In the genomic region with DNA sequence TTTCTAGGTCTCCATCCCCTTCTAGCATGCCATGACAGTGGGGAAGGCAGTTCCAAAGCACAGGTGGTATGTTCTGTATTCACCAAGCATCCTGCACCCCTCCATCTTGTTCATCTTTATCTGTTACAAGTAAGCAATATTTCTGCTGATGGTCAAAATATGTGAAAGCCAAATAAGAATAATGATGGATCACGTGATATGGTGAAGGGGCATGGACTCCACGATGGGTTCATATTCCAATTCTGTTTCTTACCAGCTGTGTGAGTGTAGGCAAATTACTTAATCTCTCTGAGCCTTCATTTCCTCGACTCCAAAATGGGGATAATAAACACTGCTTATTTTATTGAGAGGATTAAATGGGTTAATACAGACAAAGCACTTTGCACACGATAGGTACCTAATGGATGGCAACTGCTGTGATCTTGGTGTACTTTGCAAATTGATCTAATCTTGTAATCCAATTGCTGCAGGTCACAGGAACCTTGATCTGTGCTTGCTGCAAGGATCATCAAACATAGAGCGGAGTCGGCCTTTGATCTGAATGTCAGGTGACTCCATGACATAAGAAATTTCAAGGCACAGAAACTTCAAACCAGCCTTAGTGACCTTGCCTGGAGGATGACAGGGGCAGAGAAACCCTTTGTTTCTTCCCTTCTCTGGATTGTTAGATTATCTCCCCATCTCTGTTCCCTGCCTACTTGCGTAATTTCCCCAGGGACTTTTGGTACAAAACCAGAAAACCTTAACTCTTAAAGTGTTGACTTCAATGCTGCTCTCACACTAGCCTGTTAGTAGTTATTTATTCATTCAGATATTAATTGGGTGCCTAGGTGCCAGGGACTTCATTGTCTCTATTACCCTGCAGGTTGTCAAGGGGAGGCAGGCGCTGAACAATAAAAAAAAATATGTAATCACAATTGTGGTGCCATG, we compare ENCODE assay signal across 15 cellular contexts. TPM values are rescaled to one million over a fixed set of nuclear protein-coding genes. Genes with fewer than 3 reads are reported as not detected.
DNase-seq lines count a peak whose midpoint lies in the region; ATAC-seq and TF ChIP-seq lines count a peak whose summit lies in the region.
"Had no signal": no experiment of that assay in that cellular context is flagged by ENCODE, and none has a peak within 500 bp of the region (broad histone marks: within the 10 kb centered on the region; RNA-seq: fewer than 3 reads in every experiment).

No MANE protein-coding gene starts in this region.

- POLR2A ChIA-PET in activated CD4-positive, alpha-beta memory T cell treated with anti-CD3 and anti-CD28 coated beads for 36 hours (lab: Charles Lee): interaction anchor here (0.8 to 1.8 kb wide), 11 partner anchors 10 to 465 kb away, joined by 3 to 140 read pairs (median 5); a partner anchor contains a TSS
- POLR2A ChIA-PET in MCF 10A (lab: Yijun Ruan, JAX): interaction anchor here (1.3 to 5.9 kb wide), 4 partner anchors 16 to 191 kb away, joined by 3 to 60 read pairs (median 3); a partner anchor contains a TSS

- H3K4me1 Mint-ChIP-seq in natural killer cell treated with Interleukin-12 subunit alpha and Interleukin-12 subunit beta and Interleukin-15 and Interleukin-18, amount 100 ng/mL, for 72 hours (ENCODE audit: low read depth in 2 of 2): peaks cover 43 to 48% of the 10 kb centered on the region in 2 donors
- H3K4me1 Mint-ChIP-seq in natural killer cell: peaks cover 14 to 22% of the 10 kb centered on the region in 2 donors
- H3K4me1 Mint-ChIP-seq in activated CD4-positive, alpha-beta memory T cell treated with anti-CD3 and anti-CD28 coated beads for 36 hours (ENCODE audit: low read depth): peaks cover 64% of the 10 kb centered on the region
- H3K4me1 Mint-ChIP-seq in MCF 10A (ENCODE audit: insufficient read depth, unreplicated experiment): peaks cover 37% of the 10 kb centered on the region

- peak overlapping the region; percentile 46 for H3K4me3 Mint-ChIP-seq in natural killer cell treated with Interleukin-12 subunit alpha and Interleukin-12 subunit beta and Interleukin-15 and Interleukin-18, amount 100 ng/mL, for 72 hours
- no peak overlapping the region for H3K4me3 Mint-ChIP-seq in natural killer cell
- H3K4me3 Mint-ChIP-seq in activated CD4-positive, alpha-beta memory T cell treated with anti-CD3 and anti-CD28 coated beads for 36 hours: no peak overlapping the region
- H3K4me3 Mint-ChIP-seq in MCF 10A (ENCODE audit: unreplicated experiment): no peak overlapping the region

- no TSS peak for BruUV-seq in MCF 10A (replicated peaks; lab: Mats Ljungman, UMichigan)

- TF ChIP-seq CTCF in natural killer cell (IDR thresholded peaks at IDR 0.05): no peak
- no peak for TF ChIP-seq CTCF in thyroid gland (IDR thresholded peaks at IDR 0.05)
- no peak for TF ChIP-seq CTCF in MCF 10A (IDR thresholded peaks at IDR 0.05; ENCODE audit: unreplicated experiment)

- H3K27ac Mint-ChIP-seq in natural killer cell treated with Interleukin-12 subunit alpha and Interleukin-12 subunit beta and Interleukin-15 and Interleukin-18, amount 100 ng/mL, for 72 hours: peak overlapping the region; percentile 71 to 90
- H3K27ac Mint-ChIP-seq in natural killer cell: no peak overlapping the region
- peak overlapping the region; percentile 99 for H3K27ac Mint-ChIP-seq in activated CD4-positive, alpha-beta memory T cell treated with anti-CD3 and anti-CD28 coated beads for 36 hours
- no peak overlapping the region for H3K27ac Mint-ChIP-seq in MCF 10A (ENCODE audit: low read depth, unreplicated experiment)

- H3K4me3 ChIP-seq in aorta (ENCODE audit: low read length in 2 of 2) (no peak overlapping the region), thyroid gland (replicated peaks in 1 of 3) (no peak overlapping the region)
- H3K4me3 ChIP-seq: coronary artery, gastroesophageal sphincter, Peyer's patch, tibial nerve had no signal

- peaks cover 6% of the 10 kb centered on the region for H3K36me3 Mint-ChIP-seq in natural killer cell treated with Interleukin-12 subunit alpha and Interleukin-12 subunit beta and Interleukin-15 and Interleukin-18, amount 100 ng/mL, for 72 hours
- no peaks in the 10 kb centered on the region for H3K36me3 Mint-ChIP-seq in natural killer cell
- H3K36me3 Mint-ChIP-seq in activated CD4-positive, alpha-beta memory T cell treated with anti-CD3 and anti-CD28 coated beads for 36 hours: peaks cover 15% of the 10 kb centered on the region
- H3K36me3 Mint-ChIP-seq in MCF 10A (ENCODE audit: insufficient read depth, unreplicated experiment): peaks cover 22% of the 10 kb centered on the region

- H3K36me3 ChIP-seq in aorta (ENCODE audit: control insufficient read depth in 1 of 2, insufficient read depth in 2 of 2, low read length in 1 of 2) (peaks cover 0 to 2% of the 10 kb centered on the region in 2 donors), thyroid gland (peaks cover 0 to 2% of the 10 kb centered on the region in 2 donors)

- CTCF ChIA-PET in activated CD4-positive, alpha-beta memory T cell treated with anti-CD3 and anti-CD28 coated beads for 36 hours (lab: Charles Lee): interaction anchor here (1.0 to 2.2 kb wide), 5 partner anchors 14 to 51 kb away, joined by 3 to 40 read pairs (median 7); a partner anchor contains a TSS
- CTCF ChIA-PET in MCF 10A (lab: Yijun Ruan, JAX): interaction anchor here (0.6 to 1.8 kb wide), 6 partner anchors 13 to 26 kb away, joined by 3 to 10 read pairs (median 6); a partner anchor contains a TSS

- no peak for ATAC-seq in natural killer cell treated with Interleukin-12 subunit alpha and Interleukin-12 subunit beta and Interleukin-15 and Interleukin-18, amount 100 ng/mL, for 72 hours
- ATAC-seq in natural killer cell (no peak), aorta (ENCODE audit: low FRiP score) (peak; percentile 19), HG03457 (IDR thresholded peaks at IDR 0.05; ENCODE audit: unreplicated experiment) (no peak)

- H3K4me1 ChIP-seq in aorta (ENCODE audit: control insufficient read depth in 1 of 2, insufficient read depth in 2 of 2, low read length in 2 of 2) (no peaks in the 10 kb centered on the region), thyroid gland (peaks cover 6 to 16% of the 10 kb centered on the region in 2 donors)

- no peak overlapping the region for H3K27ac ChIP-seq in aorta (ENCODE audit: low read depth in 1 of 2, low read length in 2 of 2)
- no peak overlapping the region for H3K27ac ChIP-seq in thyroid gland
- H3K27ac ChIP-seq: gastroesophageal sphincter had no signal

- H3K9me3 ChIP-seq in aorta (ENCODE audit: control insufficient read depth, low read length): no peaks in the 10 kb centered on the region
- H3K9me3 ChIP-seq in thyroid gland: no peaks in the 10 kb centered on the region
- H3K9me3 ChIP-seq: gastroesophageal sphincter, Peyer's patch, tibial nerve had no signal

- WGBS in aorta, 2 donors: 77 to 79% methylated on average over 8 of the region's 8 CpGs
- WGBS in thyroid gland, 2 donors: 76 to 77% methylated on average over 8 of the region's 8 CpGs

- no peak for TF ChIP-seq POLR2A in thyroid gland (IDR thresholded peaks at IDR 0.05)

- no peaks in the 10 kb centered on the region for H3K27me3 Mint-ChIP-seq in natural killer cell treated with Interleukin-12 subunit alpha and Interleukin-12 subunit beta and Interleukin-15 and Interleukin-18, amount 100 ng/mL, for 72 hours
- H3K27me3 Mint-ChIP-seq in natural killer cell (ENCODE audit: low read depth in 2 of 2) (no peaks in the 10 kb centered on the region), MCF 10A (ENCODE audit: insufficient read depth, unreplicated experiment) (no peaks in the 10 kb centered on the region)
- no peaks in the 10 kb centered on the region for H3K27me3 Mint-ChIP-seq in activated CD4-positive, alpha-beta memory T cell treated with anti-CD3 and anti-CD28 coated beads for 36 hours

- H3K27me3 ChIP-seq in aorta (ENCODE audit: control insufficient read depth in 1 of 2, insufficient read depth in 2 of 2, low read length in 1 of 2) (no peaks in the 10 kb centered on the region), thyroid gland (no peaks in the 10 kb centered on the region)
- H3K27me3 ChIP-seq: gastroesophageal sphincter, Peyer's patch, tibial nerve had no signal

- no peaks in the 10 kb centered on the region for H3K9me3 Mint-ChIP-seq in natural killer cell treated with Interleukin-12 subunit alpha and Interleukin-12 subunit beta and Interleukin-15 and Interleukin-18, amount 100 ng/mL, for 72 hours
- H3K9me3 Mint-ChIP-seq in natural killer cell (no peaks in the 10 kb centered on the region), MCF 10A (ENCODE audit: unreplicated experiment) (no peaks in the 10 kb centered on the region)
- H3K9me3 Mint-ChIP-seq in activated CD4-positive, alpha-beta memory T cell treated with anti-CD3 and anti-CD28 coated beads for 36 hours: no peaks in the 10 kb centered on the region

- DNase-seq in natural killer cell treated with Interleukin-12 subunit alpha and Interleukin-12 subunit beta and Interleukin-15 and Interleukin-18, amount 100 ng/mL, for 72 hours (ENCODE audit: low spot score): no peak
- DNase-seq in natural killer cell: no peak
- DNase-seq in activated CD4-positive, alpha-beta memory T cell treated with anti-CD3 and anti-CD28 coated beads for 36 hours: peak; percentile 21
- DNase-seq in islet precursor cell: peak; percentile 70
- DNase-seq in aorta: no peak
- no peak for DNase-seq in thyroid gland
- DNase-seq in MCF 10A (ENCODE audit: unreplicated experiment): no peak
- DNase-seq: activated effector memory CD4-positive, alpha-beta T cell treated with Interleukin-2 at 50 U/mL for 16 hours; NCI-H2171 had no signal

- intact Hi-C loops in natural killer cell (cut with micrococcal nuclease) (no loop called here), aorta (cut with DNase I) (no loop called here), thyroid gland (cut with DNase I) (no loop called here), MCF 10A (cut with micrococcal nuclease) (no loop called here)
- intact Hi-C loops in activated CD4-positive, alpha-beta memory T cell treated with anti-CD3 and anti-CD28 coated beads for 36 hours (cut with micrococcal nuclease): loop anchor here (5.0 kb wide), 2 partner anchors 570 to 1520 kb away; no protein-coding TSS in a partner anchor

RNA-seq across cellular contexts. Expression of a gene that starts 25.8 kb away (rescaled TPM):
- total RNA-seq in natural killer cell treated with Interleukin-12 subunit alpha and Interleukin-12 subunit beta and Interleukin-15 and Interleukin-18, amount 100 ng/mL, for 72 hours: 10 to 100 TPM; 34.9 to 41.4 TPM
- total RNA-seq in natural killer cell (10 to 100 TPM; 22.7 to 25.7 (median 23.8) TPM), aorta (10 to 100 TPM; 18.8 to 22.4 TPM), thyroid gland (10 to 100 TPM; 17.8 to 29.0 (median 20.4) TPM), MCF 10A (2022) (20.0 and 35.4 TPM in 2 replicates)
- total RNA-seq in activated CD4-positive, alpha-beta memory T cell treated with anti-CD3 and anti-CD28 coated beads for 36 hours: 10 to 100 TPM; 74.0 to 74.9 TPM
- polyA plus RNA-seq in aorta: 10 to 100 TPM in 1 of 2 donors, 1 to 10 TPM in 1; 9.1 to 12.5 TPM

RNA-seq across cellular contexts. Expression of a gene that starts 33.4 kb away (rescaled TPM):
- total RNA-seq in natural killer cell treated with Interleukin-12 subunit alpha and Interleukin-12 subunit beta and Interleukin-15 and Interleukin-18, amount 100 ng/mL, for 72 hours: under 1 TPM in 1 of 2 donors, not detected in 1; 0.33 TPM
- total RNA-seq in natural killer cell: 1 to 10 TPM in 2 of 3 donors, under 1 TPM in 1; 0.35 to 3.7 (median 3.6) TPM
- total RNA-seq in activated CD4-positive, alpha-beta memory T cell treated with anti-CD3 and anti-CD28 coated beads for 36 hours: not detected
- total RNA-seq in aorta: under 1 TPM in 1 of 2 donors, not detected in 1; 0.18 TPM
- polyA plus RNA-seq in aorta: not detected
- total RNA-seq in thyroid gland: under 1 TPM in 2 of 4 donors, not detected in 2; 0.11 to 0.27 TPM
- total RNA-seq in MCF 10A (2022): not detected in 2 replicates
- total RNA-seq: gastroesophageal sphincter, Peyer's patch had no signal
- polyA plus RNA-seq: BJ had no signal

Comparison
In these comparisons a context has a peak if more than half of its experiments do, and no peak if none do; other contexts are left out.
1. H3K27ac Mint-ChIP-seq: peak in natural killer cell treated with Interleukin-12 subunit alpha and Interleukin-12 subunit beta and Interleukin-15 and Interleukin-18, amount 100 ng/mL, for 72 hours (2 of 2) and activated CD4-positive, alpha-beta memory T cell treated with anti-CD3 and anti-CD28 coated beads for 36 hours (single experiment); none in natural killer cell (0 of 2) and MCF 10A (single experiment).
2. DNase-seq: peak in activated CD4-positive, alpha-beta memory T cell treated with anti-CD3 and anti-CD28 coated beads for 36 hours (single experiment) and islet precursor cell (single experiment); none in natural killer cell treated with Interleukin-12 subunit alpha and Interleukin-12 subunit beta and Interleukin-15 and Interleukin-18, amount 100 ng/mL, for 72 hours (single experiment), natural killer cell (single experiment), aorta (0 of 2), thyroid gland (0 of 2) and MCF 10A (single experiment).